In genomic region chr6:17291778-17292177, GRCh38 we compare ENCODE assay signal across 21 cellular contexts. TPM values are rescaled to one million over a fixed set of nuclear protein-coding genes. Genes with fewer than 3 reads are reported as not detected.
DNase-seq lines count a peak whose midpoint lies in the region; ATAC-seq and TF ChIP-seq lines count a peak whose summit lies in the region.
"Had no signal": no experiment of that assay in that cellular context is flagged by ENCODE, and none has a peak within 500 bp of the region (broad histone marks: within the 10 kb centered on the region; RNA-seq: fewer than 3 reads in every experiment).

No MANE protein-coding gene starts in this region.

- H3K36me3 ChIP-seq in right atrium auricular region (peaks cover 36% of the 10 kb centered on the region), skeletal muscle tissue (ENCODE audit: control insufficient read depth in 3 of 3, insufficient read depth in 3 of 3, low read length in 3 of 3) (peaks cover 14 to 25% (median 14%) of the 10 kb centered on the region in 3 donors)
- H3K36me3 ChIP-seq: lower lobe of right lung, ovary, upper lobe of right lung had no signal

- no peaks in the 10 kb centered on the region for H3K27me3 ChIP-seq in right atrium auricular region
- no peaks in the 10 kb centered on the region for H3K27me3 ChIP-seq in skeletal muscle tissue (ENCODE audit: control insufficient read depth in 3 of 3, insufficient read depth in 3 of 3, low read length in 3 of 3)
- H3K27me3 ChIP-seq: ovary had no signal

- H3K4me1 ChIP-seq in right atrium auricular region = no peaks in the 10 kb centered on the region
- peaks cover 4 to 28% (median 19%) of the 10 kb centered on the region in 3 donors for H3K4me1 ChIP-seq in skeletal muscle tissue (ENCODE audit: control insufficient read depth in 3 of 3, insufficient read depth in 3 of 3, low read length in 3 of 3)
- H3K4me1 ChIP-seq: upper lobe of right lung had no signal

- peak overlapping the region; percentile 29 for H3K4me3 ChIP-seq in right atrium auricular region
- peak overlapping the region; percentile 67 to 74 (median 71) for H3K4me3 ChIP-seq in skeletal muscle tissue (ENCODE audit: low read length in 3 of 3)
- H3K4me3 ChIP-seq: GM23248, lower lobe of right lung, ovary, skin epidermis, upper lobe of right lung had no signal

- DNase-seq in NCI-H2029 (lab: John Stamatoyannopoulos, UW) (peak; percentile 15), NCI-H2029 treated with DMSO at 0.1 percent for 48 hours (lab: John Stamatoyannopoulos, UW) (no peak), SHP77 treated with DMSO at 0.1 percent for 48 hours (lab: John Stamatoyannopoulos, UW) (peak; percentile 64), right atrium auricular region (ENCODE audit: low spot score) (no peak), OCI-M1 (lab: John Stamatoyannopoulos, UW) (no peak)
- DNase-seq: activated CD4-positive, alpha-beta T cell treated with anti-CD3 and anti-CD28 coated beads, Interleukin-2, amount 50 U/mL, for 4 hours; activated naive CD4-positive, alpha-beta T cell; activated T-cell treated with anti-CD3 and anti-CD28 coated beads for 4 hours; aorta; effector CD4-positive, alpha-beta T cell; GM23248; immature natural killer cell; lower lobe of right lung; ovary; T-helper 1 cell; upper lobe of right lung had no signal

- peak overlapping the region; percentile 61 to 85 (median 79) for H3K9ac ChIP-seq in skeletal muscle tissue (ENCODE audit: low read depth in 1 of 3, low read length in 3 of 3)
- H3K9ac ChIP-seq: GM23248 had no signal

- TF ChIP-seq CTCF in right atrium auricular region (IDR thresholded peaks at IDR 0.05) = no peak

- ATAC-seq in GM21717 (IDR thresholded peaks at IDR 0.05; ENCODE audit: unreplicated experiment) (no peak), GM18520 (IDR thresholded peaks at IDR 0.05; ENCODE audit: unreplicated experiment) (no peak)
- ATAC-seq: esophagus mucosa, lower lobe of right lung, upper lobe of right lung had no signal

- H3K9me3 ChIP-seq in right atrium auricular region (no peaks in the 10 kb centered on the region), skeletal muscle tissue (ENCODE audit: control insufficient read depth in 3 of 3, low read length in 3 of 3) (no peaks in the 10 kb centered on the region)
- H3K9me3 ChIP-seq: lower lobe of right lung, ovary, upper lobe of right lung had no signal

- H3K27ac ChIP-seq in right atrium auricular region (peak overlapping the region; percentile 96 to 97), skeletal muscle tissue (ENCODE audit: low read depth, low read length) (peak overlapping the region; percentile 99)
- H3K27ac ChIP-seq: GM23248, lower lobe of right lung, ovary, skin epidermis, upper lobe of right lung had no signal

RNA-seq across cellular contexts. Expression of gene RBM24, which starts 10.6 kb away (rescaled TPM):
- total RNA-seq in right atrium auricular region (100 to 1,000 TPM; 133 to 194 TPM), skeletal muscle tissue (116 TPM)

Comparison
In these comparisons a context has a peak if more than half of its experiments do, and no peak if none do; other contexts are left out.
1. DNase-seq: peak in NCI-H2029 (single experiment) and SHP77 treated with DMSO at 0.1 percent for 48 hours (single experiment); none in NCI-H2029 treated with DMSO at 0.1 percent for 48 hours (single experiment), right atrium auricular region (single experiment) and OCI-M1 (single experiment).